ENCODE assay signal across 8 cellular contexts in genomic region chr6:3226422-3227362, GRCh38. TPM values are rescaled to one million over a fixed set of nuclear protein-coding genes. Genes with fewer than 3 reads are reported as not detected.
DNase-seq lines count a peak whose midpoint lies in the region; ATAC-seq and TF ChIP-seq lines count a peak whose summit lies in the region.

No MANE protein-coding gene starts in this region.

- H3K9me2 ChIP-seq in SU-DHL-6 (replicated peaks; ENCODE audit: insufficient read depth, low read length): no peaks in the 10 kb centered on the region

- peaks cover 16 to 18% of the 10 kb centered on the region in 2 experiments; a peak in 2 of 3 replicates for H3K36me3 ChIP-seq in HEK293 (ENCODE audit: control insufficient read depth in 2 of 2, insufficient read depth in 1 of 2, low read length in 2 of 2)
- H3K36me3 ChIP-seq in SU-DHL-6 (ENCODE audit: low read length): peaks cover 15% of the 10 kb centered on the region; the same call in 1 of the 2 replicates

- H3F3A ChIP-seq in SU-DHL-6 (ENCODE audit: insufficient read depth): peaks cover 25% of the 10 kb centered on the region

- H3K9me3 Mint-ChIP-seq in endothelial cell (ENCODE audit: unreplicated experiment): no peaks in the 10 kb centered on the region
- H3K9me3 Mint-ChIP-seq in naive thymus-derived CD8-positive, alpha-beta T cell: peaks cover 0 to 7% (median 0%) of the 10 kb centered on the region in 9 donors

- CTCF ChIA-PET in HEK293 (lab: Yijun Ruan, JAX): interaction anchor here (0.6 to 1.5 kb wide), 6 partner anchors 13 to 171 kb away, joined by 3 to 13 read pairs (median 4); partner anchors contain the start of gene TUBB2A

- peaks cover 9% of the 10 kb centered on the region; the same call in 1 of the 2 replicates for H3K79me2 ChIP-seq in SU-DHL-6 (ENCODE audit: insufficient read depth, low read length)

- POLR2A ChIA-PET in HEK293 (lab: Yijun Ruan, JAX): interaction anchor here (0.6 to 2.6 kb wide), 24 partner anchors 9 to 794 kb away, joined by 3 to 26 read pairs (median 6); partner anchors contain the start of genes BPHL, PSMG4 and TUBB2A
- POLR2A ChIA-PET in naive thymus-derived CD8-positive, alpha-beta T cell (lab: Charles Lee): no interaction called here

- no peaks in the 10 kb centered on the region for H3K9me3 ChIP-seq in HEK293 (ENCODE audit: control insufficient read depth, insufficient read depth, low read depth, low read length)
- H3K9me3 ChIP-seq in SU-DHL-6 (ENCODE audit: insufficient read depth, low read length): no peaks in the 10 kb centered on the region

- H2AFZ ChIP-seq in SU-DHL-6 (ENCODE audit: low read depth, low read length, severe bottlenecking): peak overlapping the region; percentile 60

- no peaks in the 10 kb centered on the region for H4K20me1 ChIP-seq in SU-DHL-6 (ENCODE audit: low read depth, low read length)

- peaks cover 26% of the 10 kb centered on the region for H3K4me1 Mint-ChIP-seq in endothelial cell (ENCODE audit: unreplicated experiment)
- peaks cover 20 to 53% (median 42%) of the 10 kb centered on the region in 4 donors for H3K4me1 Mint-ChIP-seq in naive thymus-derived CD8-positive, alpha-beta T cell

- DNase-seq in CD1c-positive myeloid dendritic cell (ENCODE audit: extremely low spot score) (peak; percentile 64), endothelial cell (ENCODE audit: low spot score) (peak; percentile 51)
- peak in 4 of 10 donors; percentile 15 to 30 (median 22) for DNase-seq in naive thymus-derived CD8-positive, alpha-beta T cell
- DNase-seq in stimulated activated naive CD4-positive, alpha-beta T cell treated with Interleukin-2 at 50 U/mL for 16 hours (lab: John Stamatoyannopoulos, UW): no peak

- ATAC-seq in naive thymus-derived CD8-positive, alpha-beta T cell: peak; percentile 31 to 45
- no peak for ATAC-seq in GM21717 (IDR thresholded peaks at IDR 0.05; ENCODE audit: unreplicated experiment)
- ATAC-seq in HG02588 (IDR thresholded peaks at IDR 0.05; ENCODE audit: unreplicated experiment): no peak

- H3K4me3 ChIP-seq in HEK293 (ENCODE audit: low read depth, low read length): peak overlapping the region; percentile 63
- H3K4me3 ChIP-seq in SU-DHL-6 (ENCODE audit: insufficient read depth, low read length, poor library complexity, severe bottlenecking): peak overlapping the region; percentile 59

- H3K27me3 Mint-ChIP-seq in endothelial cell (ENCODE audit: unreplicated experiment): peaks cover 28% of the 10 kb centered on the region
- H3K27me3 Mint-ChIP-seq in naive thymus-derived CD8-positive, alpha-beta T cell: peaks cover 26 to 66% (median 46%) of the 10 kb centered on the region in 5 donors

- H3K4me2 ChIP-seq in SU-DHL-6 (ENCODE audit: low read depth, low read length, poor library complexity, severe bottlenecking): peak overlapping the region; percentile 66

- no peak for TF ChIP-seq CTCF in HEK293 (tag by site-specific recombination; IDR thresholded peaks at IDR 0.05)
- TF ChIP-seq CTCF in SU-DHL-6 (IDR thresholded peaks at IDR 0.05; ENCODE audit: insufficient read depth, low read length, poor library complexity, severe bottlenecking): no peak
- TF ChIP-seq CTCF in endothelial cell (IDR thresholded peaks at IDR 0.05; ENCODE audit: unreplicated experiment): no peak

- peaks cover 8% of the 10 kb centered on the region; the same call in 1 of the 2 replicates for H3K4me1 ChIP-seq in HEK293 (ENCODE audit: control insufficient read depth, insufficient read depth, low read length)

- peak overlapping the region; percentile 61 for H3K27ac Mint-ChIP-seq in endothelial cell (ENCODE audit: unreplicated experiment)
- peak overlapping the region in 3 of 10 donors; percentile 18 to 47 (median 29) for H3K27ac Mint-ChIP-seq in naive thymus-derived CD8-positive, alpha-beta T cell

- H3K36me3 Mint-ChIP-seq in endothelial cell (ENCODE audit: low read depth, unreplicated experiment): peaks cover 13% of the 10 kb centered on the region
- H3K36me3 Mint-ChIP-seq in naive thymus-derived CD8-positive, alpha-beta T cell: peaks cover 0 to 3% (median 0%) of the 10 kb centered on the region in 3 donors

- H3K27me3 ChIP-seq in SU-DHL-6 (ENCODE audit: low read length): no peaks in the 10 kb centered on the region

- H3K4me3 Mint-ChIP-seq in endothelial cell (ENCODE audit: unreplicated experiment): peak overlapping the region; percentile 91
- H3K4me3 Mint-ChIP-seq in naive thymus-derived CD8-positive, alpha-beta T cell: peak overlapping the region; percentile 57 to 90 (median 74)

- H3K27ac ChIP-seq in HEK293 (ENCODE audit: extremely low read depth, low read depth, low read length) (peak overlapping the region; percentile 93), SU-DHL-6 (ENCODE audit: low read depth, low read length) (peak overlapping the region; percentile 35)

- H3K9ac ChIP-seq in SU-DHL-6 (ENCODE audit: low read length): peak overlapping the region; percentile 70

TF ChIP-seq in HEK293, 187 proteins besides CTCF, POLR2A, EP300 and RAD21 (continues in another document):
- TF ChIP-seq BCL11B (tag by site-specific recombination; IDR thresholded peaks at IDR 0.05; ENCODE audit: low read depth): no peak
- TF ChIP-seq MEIS1 (CRISPR knock-in tag; IDR thresholded peaks at IDR 0.05; ENCODE audit: borderline replicate concordance): no peak
- TF ChIP-seq ZBTB17 (tag by site-specific recombination; IDR thresholded peaks at IDR 0.05): peak; percentile 82
- TF ChIP-seq ZBTB21 (tag by site-specific recombination; IDR thresholded peaks at IDR 0.05): no peak
- TF ChIP-seq ZNF776 (tag by site-specific recombination; IDR thresholded peaks at IDR 0.05; ENCODE audit: borderline replicate concordance): no peak
- TF ChIP-seq SALL2 (tag by site-specific recombination; IDR thresholded peaks at IDR 0.05; ENCODE audit: borderline replicate concordance): no peak
- peak; percentile 43; the same call in 1 of the 2 replicates for TF ChIP-seq INSM2 (tag by site-specific recombination; IDR thresholded peaks at IDR 0.05)
- TF ChIP-seq ZNF292 (tag by site-specific recombination; IDR thresholded peaks at IDR 0.05; ENCODE audit: borderline replicate concordance, low read depth): no peak
- TF ChIP-seq ZNF677 (tag by site-specific recombination; IDR thresholded peaks at IDR 0.05): 0 out of 2 replicates have a peak, but pooled peaks have one; percentile 11
- TF ChIP-seq GLI4 (tag by site-specific recombination; IDR thresholded peaks at IDR 0.05): no peak
- TF ChIP-seq ZNF214 (tag by site-specific recombination; IDR thresholded peaks at IDR 0.05; ENCODE audit: borderline replicate concordance): no peak
- TF ChIP-seq KLF1 (tag by site-specific recombination; IDR thresholded peaks at IDR 0.05): peak; percentile 39; the same call in 1 of the 2 replicates
- no peak for TF ChIP-seq ZNF366 (tag by site-specific recombination; conservative IDR thresholded peaks at IDR 0.05)
- TF ChIP-seq ZNF248 (tag by site-specific recombination; IDR thresholded peaks at IDR 0.05): no peak
- no peak for TF ChIP-seq ZNF169 (tag by site-specific recombination; IDR thresholded peaks at IDR 0.05)
- no peak for TF ChIP-seq ZNF510 (tag by site-specific recombination; IDR thresholded peaks at IDR 0.05; ENCODE audit: insufficient replicate concordance)
- TF ChIP-seq, protein P1, sequence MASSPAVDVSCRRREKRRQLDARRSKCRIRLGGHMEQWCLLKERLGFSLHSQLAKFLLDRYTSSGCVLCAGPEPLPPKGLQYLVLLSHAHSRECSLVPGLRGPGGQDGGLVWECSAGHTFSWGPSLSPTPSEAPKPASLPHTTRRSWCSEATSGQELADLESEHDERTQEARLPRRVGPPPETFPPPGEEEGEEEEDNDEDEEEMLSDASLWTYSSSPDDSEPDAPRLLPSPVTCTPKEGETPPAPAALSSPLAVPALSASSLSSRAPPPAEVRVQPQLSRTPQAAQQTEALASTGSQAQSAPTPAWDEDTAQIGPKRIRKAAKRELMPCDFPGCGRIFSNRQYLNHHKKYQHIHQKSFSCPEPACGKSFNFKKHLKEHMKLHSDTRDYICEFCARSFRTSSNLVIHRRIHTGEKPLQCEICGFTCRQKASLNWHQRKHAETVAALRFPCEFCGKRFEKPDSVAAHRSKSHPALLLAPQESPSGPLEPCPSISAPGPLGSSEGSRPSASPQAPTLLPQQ (tag by site-specific recombination; IDR thresholded peaks at IDR 0.05): no peak
- TF ChIP-seq ZNF341 (tag by site-specific recombination; IDR thresholded peaks at IDR 0.05; ENCODE audit: low read depth): peak; percentile 76
- no peak for TF ChIP-seq ZNF654 (tag by site-specific recombination; IDR thresholded peaks at IDR 0.05; ENCODE audit: low read depth)
- no peak for TF ChIP-seq ZNF48 (tag by site-specific recombination; IDR thresholded peaks at IDR 0.05)
- TF ChIP-seq ZNF426 (tag by site-specific recombination; IDR thresholded peaks at IDR 0.05): no peak
- TF ChIP-seq ZXDB (tag by site-specific recombination; IDR thresholded peaks at IDR 0.05): peak; percentile 39; the same call in 1 of the 2 replicates
- TF ChIP-seq RBAK (tag by site-specific recombination; IDR thresholded peaks at IDR 0.05): no peak

RNA-seq across cellular contexts. Expression of gene TUBB2B, which starts 0.8 kb away (rescaled TPM):
- total RNA-seq in endothelial cell (ENCODE audit: unreplicated experiment): 93.2 TPM
- not detected for total RNA-seq in naive thymus-derived CD8-positive, alpha-beta T cell
- polyA plus RNA-seq in naive thymus-derived CD8-positive, alpha-beta T cell: under 1 TPM in 2 of 3 donors, not detected in 1; 0.08 to 0.20 TPM

RNA-seq across cellular contexts. Expression of gene PSMG4, which starts 32.1 kb away (rescaled TPM):
- total RNA-seq in endothelial cell (ENCODE audit: unreplicated experiment): 9.7 TPM
- 10 to 100 TPM; 39.2 to 39.4 TPM for total RNA-seq in naive thymus-derived CD8-positive, alpha-beta T cell
- polyA plus RNA-seq in naive thymus-derived CD8-positive, alpha-beta T cell: 10 to 100 TPM; 66.4 to 69.4 (median 67.2) TPM

Comparison
In these comparisons a context has a peak if more than half of its experiments do, and no peak if none do; other contexts are left out.
1. ATAC-seq: peak in naive thymus-derived CD8-positive, alpha-beta T cell (2 of 2); none in GM21717 (single experiment) and HG02588 (single experiment).
2. RNA of gene TUBB2B, which starts 0.8 kb away (total RNA-seq): 93.2 TPM in endothelial cell (single experiment); not detected in naive thymus-derived CD8-positive, alpha-beta T cell; every median in the first group is over 10 times any median in the second.